Comparison of ENCODE assay signal across 11 cellular contexts in genomic region chr1:44826375-44827196, GRCh38. TPM values are rescaled to one million over a fixed set of nuclear protein-coding genes. Genes with fewer than 3 reads are reported as not detected.
DNase-seq lines count a peak whose midpoint lies in the region; ATAC-seq, FAIRE-seq and TF ChIP-seq lines count a peak whose summit lies in the region.
"Had no signal": no experiment of that assay in that cellular context is flagged by ENCODE, and none has a peak within 500 bp of the region (broad histone marks: within the 10 kb centered on the region; RNA-seq: fewer than 3 reads in every experiment).

No MANE protein-coding gene starts in this region.

- H3K36me3 ChIP-seq in small intestine (ENCODE audit: control insufficient read depth in 2 of 2, insufficient read depth in 2 of 2, low read length in 2 of 2) (no peaks in the 10 kb centered on the region), breast epithelium (no peaks in the 10 kb centered on the region)

- H3K9me3 ChIP-seq in right cardiac atrium (ENCODE audit: control insufficient read depth, low read length) (no peaks in the 10 kb centered on the region), small intestine (ENCODE audit: control insufficient read depth, low read depth) (no peaks in the 10 kb centered on the region), breast epithelium (no peaks in the 10 kb centered on the region)

- H3K27ac ChIP-seq in HL-60 (replicated peaks) (peak overlapping the region; percentile 32), angular gyrus (ENCODE audit: low read depth, low read length) (peak overlapping the region; percentile 34), right cardiac atrium (ENCODE audit: low read length) (no peak overlapping the region), small intestine (ENCODE audit: low read depth in 1 of 2, low read length in 1 of 2) (no peak overlapping the region), breast epithelium (peak overlapping the region in 1 of 2 donors; percentile 80)
- H3K27ac ChIP-seq: GM23248 had no signal

- intact Hi-C loops in right cardiac atrium (cut with DNase I), result no loop called here
- intact Hi-C loops in breast epithelium (cut with DNase I; ENCODE audit: low total_unique reads), result no loop called here

- WGBS in right cardiac atrium, result 36% methylated on average over 24 of the region's 24 CpGs
- 34 to 45% (median 41%) methylated on average over 18 to 24 of the region's 24 CpGs for WGBS in small intestine, 3 donors

- no peak for TF ChIP-seq POLR2A in breast epithelium (IDR thresholded peaks at IDR 0.05)

- no peak for FAIRE-seq in small intestine (lab: Jason Lieb, UNC)

- H3K4me1 ChIP-seq in right cardiac atrium (ENCODE audit: control insufficient read depth, insufficient read depth, low read length), result no peaks in the 10 kb centered on the region
- H3K4me1 ChIP-seq in small intestine (ENCODE audit: control insufficient read depth in 2 of 2, insufficient read depth in 1 of 2, low read depth in 1 of 2, low read length in 1 of 2), result peaks cover 0 to 2% of the 10 kb centered on the region in 2 donors
- no peaks in the 10 kb centered on the region for H3K4me1 ChIP-seq in breast epithelium

- DNase-seq in HL-60 (ENCODE audit: low read depth in 1 of 2, low spot score in 1 of 2) (peak; percentile 84 to 88), right cardiac atrium (peak; percentile 82 to 94 (median 93)), small intestine (peak; percentile 57), breast epithelium (ENCODE audit: low spot score in 2 of 2) (no peak), NCI-H1694 (lab: John Stamatoyannopoulos, UW) (no peak), NCI-H345 (lab: John Stamatoyannopoulos, UW) (no peak)
- DNase-seq: activated T-cell treated with anti-CD3 and anti-CD28 coated beads for 4 hours, GM23248, NCI-H2029 had no signal

- ATAC-seq in right cardiac atrium (peak; percentile 83 to 88), GM19395 (IDR thresholded peaks at IDR 0.05; ENCODE audit: unreplicated experiment) (no peak)

- H3K4me3 ChIP-seq in HL-60 (replicated peaks; ENCODE audit: insufficient read depth, low read length) (no peak overlapping the region), right cardiac atrium (ENCODE audit: low read length) (no peak overlapping the region), small intestine (ENCODE audit: low read depth in 1 of 2, low read length in 2 of 2) (no peak overlapping the region), breast epithelium (peak overlapping the region in 1 of 3 donors; percentile 34)
- H3K4me3 ChIP-seq: GM23248 had no signal

- H3K27me3 ChIP-seq in HL-60 (ENCODE audit: insufficient read depth, poor library complexity, severe bottlenecking) (no peaks in the 10 kb centered on the region), right cardiac atrium (ENCODE audit: control insufficient read depth, insufficient read depth) (no peaks in the 10 kb centered on the region), small intestine (ENCODE audit: control insufficient read depth in 2 of 2, insufficient read depth in 2 of 2, low read length in 2 of 2) (no peaks in the 10 kb centered on the region), breast epithelium (no peaks in the 10 kb centered on the region)

- TF ChIP-seq CTCF in HL-60 (IDR thresholded peaks at IDR 0.05; ENCODE audit: insufficient read depth, low read length), result no peak
- no peak for TF ChIP-seq CTCF in breast epithelium (IDR thresholded peaks at IDR 0.05)

RNA-seq across cellular contexts. Expression of gene PTCH2, which starts 16.5 kb away (rescaled TPM):
- total RNA-seq in right cardiac atrium, result under 1 TPM; 0.28 to 0.79 (median 0.54) TPM
- 0.34 TPM for polyA plus RNA-seq in right cardiac atrium
- under 1 TPM; 0.27 to 0.45 (median 0.27) TPM for polyA plus RNA-seq in small intestine
- total RNA-seq in breast epithelium, result 1 to 10 TPM in 2 of 3 donors, under 1 TPM in 1; 0.32 to 2.2 (median 1.3) TPM

RNA-seq across cellular contexts. Expression of gene BTBD19, which starts 18.3 kb away (rescaled TPM):
- 1 to 10 TPM; 5.1 to 8.8 (median 5.7) TPM for total RNA-seq in right cardiac atrium
- 6.4 TPM for polyA plus RNA-seq in right cardiac atrium
- 1 to 10 TPM; 1.1 to 2.0 (median 1.3) TPM for polyA plus RNA-seq in small intestine
- total RNA-seq in breast epithelium, result 1 to 10 TPM; 3.8 to 7.0 (median 6.9) TPM

RNA-seq across cellular contexts. Expression of gene DYNLT4, which starts 19.4 kb away (rescaled TPM):
- total RNA-seq in right cardiac atrium, result under 1 TPM in 3 of 4 donors, not detected in 1; 0.44 to 0.74 (median 0.47) TPM
- 1.1 TPM for polyA plus RNA-seq in right cardiac atrium
- polyA plus RNA-seq in small intestine, result under 1 TPM in 1 of 3 donors, not detected in 2; 0.46 TPM
- 1 to 10 TPM in 2 of 3 donors, under 1 TPM in 1; 0.80 to 2.0 (median 1.3) TPM for total RNA-seq in breast epithelium
- total RNA-seq: GM23248 had no signal

RNA-seq across cellular contexts. Expression of gene PLK3, which starts 26.4 kb away (rescaled TPM):
- total RNA-seq in right cardiac atrium (10 to 100 TPM in 1 of 4 donors, 1 to 10 TPM in 3; 6.0 to 11.4 (median 8.2) TPM), breast epithelium (10 to 100 TPM; 13.6 to 29.0 (median 21.6) TPM)
- polyA plus RNA-seq in right cardiac atrium (11.0 TPM), small intestine (10 to 100 TPM in 1 of 3 donors, 1 to 10 TPM in 2; 5.4 to 11.9 (median 9.4) TPM)

RNA-seq across cellular contexts. Expression of gene BEST4, which starts 38.6 kb away (rescaled TPM):
- total RNA-seq in right cardiac atrium, result under 1 TPM; 0.14 to 0.28 (median 0.22) TPM
- polyA plus RNA-seq in right cardiac atrium, result 0.18 TPM
- polyA plus RNA-seq in small intestine, result 10 to 100 TPM in 1 of 3 donors, 1 to 10 TPM in 2; 7.4 to 20.5 (median 9.0) TPM
- total RNA-seq in breast epithelium, result under 1 TPM in 2 of 3 donors, not detected in 1; 0.15 to 0.66 TPM

Comparison
In these comparisons a context has a peak if more than half of its experiments do, and no peak if none do; other contexts are left out.
1. DNase-seq: peak in HL-60 (2 of 2), right cardiac atrium (3 of 3) and small intestine (single experiment); none in breast epithelium (0 of 2), NCI-H1694 (single experiment) and NCI-H345 (single experiment).
2. H3K27ac ChIP-seq: peak in HL-60 (single experiment) and angular gyrus (single experiment); none in right cardiac atrium (single experiment) and small intestine (0 of 2).